In the genomic region with DNA sequence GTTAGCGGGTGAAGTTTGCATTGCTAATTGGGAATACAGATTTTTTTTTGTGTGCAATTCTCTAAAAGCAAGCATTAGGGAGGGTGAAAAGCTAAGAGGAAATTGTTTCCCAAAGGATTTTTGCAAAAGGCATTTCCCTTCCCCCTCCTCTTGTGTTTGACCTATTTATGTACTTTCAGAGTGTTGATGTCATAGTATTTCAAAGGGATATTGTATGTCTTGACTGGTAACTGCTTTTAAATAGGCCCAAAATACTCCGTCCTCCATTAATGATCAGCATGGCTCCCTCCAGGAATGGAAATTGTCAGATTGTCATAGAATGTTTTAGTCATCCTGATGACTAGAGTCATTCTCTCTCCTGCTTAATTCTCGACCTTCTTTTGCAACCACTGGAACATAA, we compare ENCODE assay signal across 2 cellular contexts.
TF ChIP-seq lines count a peak whose summit lies in the region.

No MANE protein-coding gene starts in this region.

TF ChIP-seq in GM23338, 12 proteins besides CTCF, POLR2A, EP300 and RAD21 (continues in another document):
- TF ChIP-seq REST (IDR thresholded peaks at IDR 0.05; ENCODE audit: unreplicated experiment) (no peak), POLR2AphosphoS5 (IDR thresholded peaks at IDR 0.05; ENCODE audit: low read depth) (no peak; the same call in 1 of the 2 replicates), STAT1 (IDR thresholded peaks at IDR 0.05; ENCODE audit: unreplicated experiment) (no peak), NANOG (IDR thresholded peaks at IDR 0.05; ENCODE audit: borderline replicate concordance) (no peak), ZNF331 (CRISPR knock-in tag; IDR thresholded peaks at IDR 0.05; ENCODE audit: low read depth) (no peak), ZNF114 (CRISPR knock-in tag; IDR thresholded peaks at IDR 0.05) (no peak), EZH2phosphoT487 (IDR thresholded peaks at IDR 0.05; ENCODE audit: unreplicated experiment) (no peak), CREB1 (CRISPR knock-in tag; IDR thresholded peaks at IDR 0.05; ENCODE audit: low read depth) (no peak), JUNB (IDR thresholded peaks at IDR 0.05; ENCODE audit: unreplicated experiment) (no peak)
- TF ChIP-seq, protein P1, sequence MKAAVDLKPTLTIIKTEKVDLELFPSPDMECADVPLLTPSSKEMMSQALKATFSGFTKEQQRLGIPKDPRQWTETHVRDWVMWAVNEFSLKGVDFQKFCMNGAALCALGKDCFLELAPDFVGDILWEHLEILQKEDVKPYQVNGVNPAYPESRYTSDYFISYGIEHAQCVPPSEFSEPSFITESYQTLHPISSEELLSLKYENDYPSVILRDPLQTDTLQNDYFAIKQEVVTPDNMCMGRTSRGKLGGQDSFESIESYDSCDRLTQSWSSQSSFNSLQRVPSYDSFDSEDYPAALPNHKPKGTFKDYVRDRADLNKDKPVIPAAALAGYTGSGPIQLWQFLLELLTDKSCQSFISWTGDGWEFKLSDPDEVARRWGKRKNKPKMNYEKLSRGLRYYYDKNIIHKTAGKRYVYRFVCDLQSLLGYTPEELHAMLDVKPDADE (IDR thresholded peaks at IDR 0.05), result no peak

TF ChIP-seq in SK-N-SH, 30 proteins besides CTCF, POLR2A, EP300 and RAD21 (continued from another document):
- TF ChIP-seq, protein P2, sequence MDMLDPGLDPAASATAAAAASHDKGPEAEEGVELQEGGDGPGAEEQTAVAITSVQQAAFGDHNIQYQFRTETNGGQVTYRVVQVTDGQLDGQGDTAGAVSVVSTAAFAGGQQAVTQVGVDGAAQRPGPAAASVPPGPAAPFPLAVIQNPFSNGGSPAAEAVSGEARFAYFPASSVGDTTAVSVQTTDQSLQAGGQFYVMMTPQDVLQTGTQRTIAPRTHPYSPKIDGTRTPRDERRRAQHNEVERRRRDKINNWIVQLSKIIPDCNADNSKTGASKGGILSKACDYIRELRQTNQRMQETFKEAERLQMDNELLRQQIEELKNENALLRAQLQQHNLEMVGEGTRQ (IDR thresholded peaks at IDR 0.05; ENCODE audit: borderline replicate concordance, low read depth, low read length), result no peak
- no peak for TF ChIP-seq JUND (IDR thresholded peaks at IDR 0.05)
- TF ChIP-seq ELF1 (IDR thresholded peaks at IDR 0.05), result no peak
- no peak for TF ChIP-seq TAF1 (IDR thresholded peaks at IDR 0.05; ENCODE audit: borderline replicate concordance, low read depth, low read length)
- no peak for TF ChIP-seq MAX (IDR thresholded peaks at IDR 0.05; ENCODE audit: low read depth)
- TF ChIP-seq SMC3 (IDR thresholded peaks at IDR 0.05; ENCODE audit: low read depth, low read length), result no peak
- no peak for TF ChIP-seq ZBTB33 (IDR thresholded peaks at IDR 0.05; ENCODE audit: borderline replicate concordance, low read depth)
- no peak for TF ChIP-seq REST (IDR thresholded peaks at IDR 0.05; ENCODE audit: low read depth, low read length)
- no peak for TF ChIP-seq USF1 (IDR thresholded peaks at IDR 0.05; ENCODE audit: borderline replicate concordance, low read depth)
